In the genomic region with DNA sequence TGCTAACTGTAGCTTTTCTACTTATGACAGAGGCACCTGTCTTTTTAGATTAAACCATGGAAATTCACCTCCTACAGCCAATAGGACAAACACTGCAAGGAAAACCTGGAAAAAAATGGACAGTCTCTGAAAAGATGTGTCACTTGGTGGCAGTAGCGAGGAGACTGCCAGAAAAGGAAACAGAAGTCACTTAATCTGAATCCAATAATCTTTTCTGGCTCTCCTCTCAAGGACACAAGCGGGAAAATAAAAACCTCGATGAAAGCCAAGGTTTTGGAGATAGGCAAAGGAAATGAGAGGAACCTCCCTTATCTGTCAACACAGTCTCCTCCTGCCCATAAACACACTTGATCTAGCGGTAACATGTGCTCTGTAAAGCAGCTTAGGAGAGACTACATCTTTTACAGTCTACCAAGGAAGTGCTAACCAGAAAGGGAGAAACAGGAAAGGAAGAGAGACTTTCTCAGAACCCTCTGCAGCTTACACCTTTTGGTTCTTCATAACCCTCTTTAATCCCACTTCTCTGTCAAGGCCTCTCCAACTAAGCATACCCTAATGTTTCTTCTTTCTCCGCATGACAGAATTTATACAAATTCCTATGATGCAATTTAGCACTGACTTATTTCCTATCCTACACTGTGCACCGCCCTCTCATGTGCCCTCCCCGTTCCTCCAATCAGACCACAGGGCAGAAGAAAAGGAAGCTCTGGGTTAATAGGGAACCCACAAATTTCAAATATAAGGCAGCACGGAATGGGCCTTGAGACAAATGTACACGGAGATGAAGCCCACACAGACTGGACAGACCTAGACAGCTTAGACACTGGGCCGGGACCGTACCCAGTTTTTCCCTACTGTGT, we compare ENCODE assay signal across 8 cellular contexts. TPM values are rescaled to one million over a fixed set of nuclear protein-coding genes. Genes with fewer than 3 reads are reported as not detected.
DNase-seq lines count a peak whose midpoint lies in the region; ATAC-seq and TF ChIP-seq lines count a peak whose summit lies in the region.

No MANE protein-coding gene starts in this region.

- peak overlapping the region; percentile 37 for H3K27ac Mint-ChIP-seq in Caco-2 (ENCODE audit: unreplicated experiment)
- H3K27ac Mint-ChIP-seq in activated naive CD4-positive, alpha-beta T cell treated with anti-CD3 and anti-CD28 coated beads for 36 hours: peak overlapping the region; percentile 87

- TF ChIP-seq CTCF in Caco-2 (IDR thresholded peaks at IDR 0.05; ENCODE audit: insufficient read depth in 1 of 2, low read depth in 1 of 2, low read length in 1 of 2, severe bottlenecking in 1 of 2, unreplicated experiment in 1 of 2): peak in 1 of 2 experiments; percentile 64

- peaks cover 10% of the 10 kb centered on the region for H3K4me1 Mint-ChIP-seq in Caco-2 (ENCODE audit: low read depth, unreplicated experiment)
- H3K4me1 Mint-ChIP-seq in activated naive CD4-positive, alpha-beta T cell treated with anti-CD3 and anti-CD28 coated beads for 36 hours (ENCODE audit: low read depth): peaks cover 49% of the 10 kb centered on the region

- H3K9me3 Mint-ChIP-seq in Caco-2 (ENCODE audit: unreplicated experiment): no peaks in the 10 kb centered on the region
- no peaks in the 10 kb centered on the region for H3K9me3 Mint-ChIP-seq in activated naive CD4-positive, alpha-beta T cell treated with anti-CD3 and anti-CD28 coated beads for 36 hours

- POLR2A ChIA-PET in Caco-2 (lab: Charles Lee): no interaction called here

- no peaks in the 10 kb centered on the region for H3K27me3 Mint-ChIP-seq in Caco-2 (ENCODE audit: insufficient read depth, unreplicated experiment)
- no peaks in the 10 kb centered on the region for H3K27me3 Mint-ChIP-seq in activated naive CD4-positive, alpha-beta T cell treated with anti-CD3 and anti-CD28 coated beads for 36 hours (ENCODE audit: low read depth)

- no TSS peak for BruUV-seq in Caco-2 (replicated peaks; lab: Mats Ljungman, UMichigan)

- no peak overlapping the region for H3K4me3 ChIP-seq in Caco-2 (ENCODE audit: low read depth, low read length)

- peaks cover 3% of the 10 kb centered on the region; the same call in 1 of the 2 replicates for H3K4me1 ChIP-seq in Caco-2

- no peaks in the 10 kb centered on the region for H3K27me3 ChIP-seq in Caco-2 (replicated peaks; ENCODE audit: control insufficient read depth, insufficient read depth, low read length)

- peak overlapping the region; percentile 20 for H3K4me3 Mint-ChIP-seq in Caco-2 (ENCODE audit: unreplicated experiment)
- H3K4me3 Mint-ChIP-seq in activated naive CD4-positive, alpha-beta T cell treated with anti-CD3 and anti-CD28 coated beads for 36 hours: peak overlapping the region; percentile 82

- H3K36me3 Mint-ChIP-seq in Caco-2 (ENCODE audit: insufficient read depth, unreplicated experiment): no peaks in the 10 kb centered on the region
- peaks cover 5% of the 10 kb centered on the region for H3K36me3 Mint-ChIP-seq in activated naive CD4-positive, alpha-beta T cell treated with anti-CD3 and anti-CD28 coated beads for 36 hours (ENCODE audit: low read depth)

- no peaks in the 10 kb centered on the region for H3K36me3 ChIP-seq in Caco-2 (ENCODE audit: control insufficient read depth, insufficient read depth, low read length)

- no peaks in the 10 kb centered on the region for H3K9me3 ChIP-seq in Caco-2

- ATAC-seq in GM18861 (IDR thresholded peaks at IDR 0.05; ENCODE audit: unreplicated experiment) (peak; percentile 71), HG02973 (IDR thresholded peaks at IDR 0.05; ENCODE audit: unreplicated experiment) (peak; percentile 49)

- peak in 1 of 2 experiments; percentile 54 for DNase-seq in Caco-2
- DNase-seq in NCI-H2171 (lab: John Stamatoyannopoulos, UW): peak; percentile 14
- peak; percentile 61 for DNase-seq in activated naive CD4-positive, alpha-beta T cell treated with anti-CD3 and anti-CD28 coated beads for 36 hours
- DNase-seq in glomerular visceral epithelial cell (ENCODE audit: extremely low spot score): peak; percentile 75
- peak; percentile 32 for DNase-seq in putamen (ENCODE audit: low spot score)
- no peak for DNase-seq in activated CD4-positive, CD25-positive, alpha-beta regulatory T cell treated with anti-CD3 and anti-CD28 coated beads, Interleukin-2, amount 50 U/mL, for 72 hours

- intact Hi-C loops in Caco-2 (cut with micrococcal nuclease; ENCODE audit: unreplicated experiment): loop anchor here (1.0 to 2.0 kb wide), 3 partner anchors 53 to 122 kb away; partner anchors contain the start of genes CLASP1 and RNU4ATAC
- intact Hi-C loops in activated naive CD4-positive, alpha-beta T cell treated with anti-CD3 and anti-CD28 coated beads for 36 hours (cut with micrococcal nuclease): loop anchor here (1.0 kb wide), 6 partner anchors 53 to 140 kb away; partner anchors contain the start of genes CLASP1 and NIFK

- CTCF ChIA-PET in Caco-2 (lab: Charles Lee): interaction anchor here (0.8 to 1.4 kb wide), 2 partner anchors 52 to 152 kb away, joined by 3 read pairs; no protein-coding TSS in a partner anchor
- CTCF ChIA-PET in activated naive CD4-positive, alpha-beta T cell treated with anti-CD3 and anti-CD28 coated beads for 36 hours (lab: Charles Lee): interaction anchor here (0.6 to 1.7 kb wide), 8 partner anchors 11 to 1685 kb away, joined by 3 to 6 read pairs (median 4); no protein-coding TSS in a partner anchor

RNA-seq across cellular contexts. Expression of gene CLASP1, which starts 52.8 kb away (rescaled TPM):
- total RNA-seq in Caco-2 (2022): 46.1 and 47.4 TPM in 2 replicates
- total RNA-seq in activated naive CD4-positive, alpha-beta T cell treated with anti-CD3 and anti-CD28 coated beads for 36 hours: 10 to 100 TPM; 47.3 to 51.5 TPM
